10 cellular contexts compared by ENCODE assay signal in the genomic region with DNA sequence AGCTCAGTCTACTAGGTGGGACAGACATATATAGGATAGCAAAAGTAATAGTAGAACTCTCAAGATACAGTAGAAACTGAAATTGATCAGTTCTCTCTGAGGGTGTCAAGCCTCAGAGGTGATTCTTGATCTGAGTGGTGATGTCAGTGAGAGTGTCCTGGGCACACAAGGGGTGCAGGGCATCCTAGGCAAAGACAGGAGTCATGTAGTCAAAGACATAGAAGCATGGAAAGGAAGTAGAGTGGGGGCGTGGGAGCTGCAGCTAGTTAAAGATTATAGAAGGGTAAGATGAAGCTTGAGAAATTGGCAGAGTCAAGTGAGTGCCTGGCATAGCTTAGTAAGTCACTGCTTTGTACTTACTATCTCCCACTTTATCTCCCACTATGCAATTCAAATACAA. TPM values are rescaled to one million over a fixed set of nuclear protein-coding genes. Genes with fewer than 3 reads are reported as not detected.
DNase-seq lines count a peak whose midpoint lies in the region; ATAC-seq and TF ChIP-seq lines count a peak whose summit lies in the region.
"Had no signal": no experiment of that assay in that cellular context is flagged by ENCODE, and none has a peak within 500 bp of the region (broad histone marks: within the 10 kb centered on the region; RNA-seq: fewer than 3 reads in every experiment).

No MANE protein-coding gene starts in this region.

- peak overlapping the region in 3 of 4 donors; percentile 7 to 19 (median 9) for H3K27ac ChIP-seq in esophagus squamous epithelium
- no peak overlapping the region for H3K27ac ChIP-seq in WERI-Rb-1
- H3K27ac ChIP-seq in stomach: no peak overlapping the region
- H3K27ac ChIP-seq: KMS-11 had no signal

- H3K36me3 ChIP-seq in esophagus squamous epithelium (no peaks in the 10 kb centered on the region), WERI-Rb-1 (peaks cover 7% of the 10 kb centered on the region; the same call in 1 of the 2 replicates), stomach (no peaks in the 10 kb centered on the region)

- no peak for TF ChIP-seq CTCF in GM12865 (IDR thresholded peaks at IDR 0.05; ENCODE audit: insufficient read depth, low read depth, low read length, missing control alignments)
- no peak for TF ChIP-seq CTCF in esophagus squamous epithelium (IDR thresholded peaks at IDR 0.05)
- TF ChIP-seq CTCF in WERI-Rb-1 (IDR thresholded peaks at IDR 0.05; ENCODE audit: low read depth, low read length): no peak
- TF ChIP-seq CTCF in stomach (IDR thresholded peaks at IDR 0.05): no peak

- ATAC-seq in GM19463 (IDR thresholded peaks at IDR 0.05; ENCODE audit: unreplicated experiment) (peak; percentile 100), HG03135 (IDR thresholded peaks at IDR 0.05; ENCODE audit: unreplicated experiment) (peak; percentile 99)

- TF ChIP-seq EP300 in stomach (IDR thresholded peaks at IDR 0.05): no peak

- TF ChIP-seq POLR2A in esophagus squamous epithelium (IDR thresholded peaks at IDR 0.05) (no peak), stomach (IDR thresholded peaks at IDR 0.05) (no peak)

- H3K9me3 ChIP-seq in esophagus squamous epithelium (no peaks in the 10 kb centered on the region), WERI-Rb-1 (ENCODE audit: severe bottlenecking) (no peaks in the 10 kb centered on the region), stomach (no peaks in the 10 kb centered on the region)

- H3K4me3 ChIP-seq in GM12865 (ENCODE audit: low read depth, low read length) (no peak overlapping the region), esophagus squamous epithelium (no peak overlapping the region), WERI-Rb-1 (ENCODE audit: low read depth, low read length) (no peak overlapping the region), stomach (no peak overlapping the region)

- no peaks in the 10 kb centered on the region for H3K27me3 ChIP-seq in esophagus squamous epithelium
- H3K27me3 ChIP-seq in WERI-Rb-1 (ENCODE audit: insufficient read depth, low read depth, severe bottlenecking): no peaks in the 10 kb centered on the region
- H3K27me3 ChIP-seq in stomach: no peaks in the 10 kb centered on the region

- intact Hi-C loops in esophagus squamous epithelium (cut with DNase I): no loop called here
- intact Hi-C loops in stomach (cut with DNase I; ENCODE audit: low total_unique reads): no loop called here

- WGBS in esophagus squamous epithelium, 2 donors: 78 to 82% methylated on average over 1 of the region's 1 CpG
- 25 to 50% (median 36%) methylated on average over 1 of the region's 1 CpG for WGBS in stomach, 5 donors

- in situ Hi-C loops in G401 (cut with HindIII; ENCODE audit: low sequenced_read_pairs): no loop called here

- DNase-seq in GM12865 (ENCODE audit: low read depth) (peak; percentile 64), esophagus squamous epithelium (lab: John Stamatoyannopoulos, UW) (no peak), WERI-Rb-1 (no peak), stomach (no peak), G401 (ENCODE audit: low spot score) (no peak), GM19240 (ENCODE audit: insufficient read length, low spot score) (no peak)
- DNase-seq: dermis blood vessel endothelial cell had no signal

- H3K4me1 ChIP-seq in esophagus squamous epithelium: peaks cover 0 to 23% (median 0%) of the 10 kb centered on the region in 3 donors
- peaks cover 0 to 5% (median 0%) of the 10 kb centered on the region in 4 donors for H3K4me1 ChIP-seq in stomach

RNA-seq across cellular contexts. Expression of gene CDC7, which starts 22.8 kb away (rescaled TPM):
- 1 to 10 TPM; 2.0 to 6.8 (median 4.1) TPM for total RNA-seq in esophagus squamous epithelium
- 1 to 10 TPM in 4 of 5 donors, not detected in 1; 1.3 to 6.6 (median 2.2) TPM for total RNA-seq in stomach
- 1 to 10 TPM; 1.4 to 3.1 (median 2.1) TPM for polyA plus RNA-seq in stomach
- total RNA-seq in G401 (2014; rRNA removed; shearing (Covaris generic)): 31.4 and 40.8 TPM in 2 replicates

Comparison
In these comparisons a context has a peak if more than half of its experiments do, and no peak if none do; other contexts are left out.
1. H3K27ac ChIP-seq: peak in esophagus squamous epithelium (3 of 4); none in WERI-Rb-1 (single experiment) and stomach (0 of 5).